ENCODE assay signal across 29 cellular contexts in genomic region chr9:75269202-75269601, GRCh38.
"Had no signal": no experiment of that assay in that cellular context is flagged by ENCODE, and none has a peak within 500 bp of the region (broad histone marks: within the 10 kb centered on the region; RNA-seq: fewer than 3 reads in every experiment).

No MANE protein-coding gene starts in this region.

- ATAC-seq: activated CD8-positive, alpha-beta T cell treated with anti-CD3 and anti-CD28 coated beads for 36 hours; activated naive CD8-positive, alpha-beta T cell treated with anti-CD3 and anti-CD28 coated beads, Interleukin-2, amount 50 U/mL, for 24 hours; activated T-cell treated with anti-CD3 and anti-CD28 coated beads, Interleukin-2, amount 50 U/mL, for 4 hours; activated T-cell treated with anti-CD3 and anti-CD28 coated beads, Interleukin-2, amount 50 U/mL, for 72 hours; activated T-helper 17 cell treated with anti-CD3 and anti-CD28 coated beads, Interleukin-2, amount 50 U/mL, for 72 hours had no signal

- H3K4me3 ChIP-seq: ascending aorta, cardiac muscle cell had no signal

- DNase-seq: activated B cell treated with CpG ODN at 0.5 μM for 24 hours; activated CD4-positive, alpha-beta memory T cell treated with anti-CD3 and anti-CD28 coated beads for 36 hours; activated CD4-positive, alpha-beta T cell treated with anti-CD3 and anti-CD28 coated beads for 4 hours; activated CD4-positive, alpha-beta T cell treated with anti-CD3 and anti-CD28 coated beads, Interleukin-2, amount 10 ng/mL, durations not matched to agents 24 days and 14 days; activated CD4-positive, alpha-beta T cell treated with anti-CD3 and anti-CD28 coated beads, Interleukin-2, amount 50 U/mL, for 1 hour; activated CD4-positive, alpha-beta T cell treated with anti-CD3 and anti-CD28 coated beads, Interleukin-2, amount 50 U/mL, for 4 hours; activated CD4-positive, CD25-positive, alpha-beta regulatory T cell treated with anti-CD3 and anti-CD28 coated beads, Interleukin-2, amount 50 U/mL, for 72 hours; activated CD8-positive, alpha-beta memory T cell treated with anti-CD3 and anti-CD28 coated beads, Interleukin-2, amount 50 U/mL, for 4 hours; activated CD8-positive, alpha-beta T cell treated with anti-CD3 and anti-CD28 coated beads for 36 hours; activated gamma-delta T cell; activated naive CD4-positive, alpha-beta T cell treated with anti-CD3 and anti-CD28 coated beads, Interleukin-2, amount 10 ng/mL, durations not matched to agents 7 days and 5 days; activated naive CD4-positive, alpha-beta T cell treated with Interleukin-2 at 50 U/mL for 16 hours; activated naive CD8-positive, alpha-beta T cell treated with anti-CD3 and anti-CD28 coated beads, Interleukin-2, amount 10 ng/mL, durations not matched to agents 7 days and 5 days; activated naive CD8-positive, alpha-beta T cell treated with anti-CD3 and anti-CD28 coated beads, Interleukin-2, amount 50 U/mL, for 24 hours; activated T-cell treated with anti-CD3 and anti-CD28 coated beads for 4 hours; activated T-cell treated with anti-CD3 and anti-CD28 coated beads, Interleukin-2, amount 50 U/mL, for 1 hour; activated T-cell treated with anti-CD3 and anti-CD28 coated beads, Interleukin-2, amount 50 U/mL, for 4 hours; activated T-cell treated with anti-CD3 and anti-CD28 coated beads, Interleukin-2, amount 50 U/mL, for 72 hours; amygdala; anterior cingulate cortex; caudate nucleus; cerebellar nuclear complex; T-helper 1 cell; T-helper 2 cell; T-helper 9 cell had no signal

- H3K36me3 ChIP-seq: ascending aorta, cardiac muscle cell had no signal

- H3K9me3 ChIP-seq: ascending aorta had no signal

- H3K27ac ChIP-seq: ascending aorta, cardiac muscle cell, VCaP had no signal

- H3K27me3 ChIP-seq: ascending aorta, cardiac muscle cell had no signal

- H3K4me1 ChIP-seq: ascending aorta had no signal
